1 cellular context compared by ENCODE assay signal in genomic region chr2:62277688-62278087, GRCh38.
TF ChIP-seq lines count a peak whose summit lies in the region.

No MANE protein-coding gene starts in this region.

TF ChIP-seq in GM23338, 12 proteins besides CTCF, POLR2A, EP300 and RAD21 (continued from another document):
- no peak for TF ChIP-seq ZNF462 (CRISPR knock-in tag; IDR thresholded peaks at IDR 0.05)
- no peak for TF ChIP-seq CREB1 (CRISPR knock-in tag; IDR thresholded peaks at IDR 0.05; ENCODE audit: low read depth)
- TF ChIP-seq, protein P1, sequence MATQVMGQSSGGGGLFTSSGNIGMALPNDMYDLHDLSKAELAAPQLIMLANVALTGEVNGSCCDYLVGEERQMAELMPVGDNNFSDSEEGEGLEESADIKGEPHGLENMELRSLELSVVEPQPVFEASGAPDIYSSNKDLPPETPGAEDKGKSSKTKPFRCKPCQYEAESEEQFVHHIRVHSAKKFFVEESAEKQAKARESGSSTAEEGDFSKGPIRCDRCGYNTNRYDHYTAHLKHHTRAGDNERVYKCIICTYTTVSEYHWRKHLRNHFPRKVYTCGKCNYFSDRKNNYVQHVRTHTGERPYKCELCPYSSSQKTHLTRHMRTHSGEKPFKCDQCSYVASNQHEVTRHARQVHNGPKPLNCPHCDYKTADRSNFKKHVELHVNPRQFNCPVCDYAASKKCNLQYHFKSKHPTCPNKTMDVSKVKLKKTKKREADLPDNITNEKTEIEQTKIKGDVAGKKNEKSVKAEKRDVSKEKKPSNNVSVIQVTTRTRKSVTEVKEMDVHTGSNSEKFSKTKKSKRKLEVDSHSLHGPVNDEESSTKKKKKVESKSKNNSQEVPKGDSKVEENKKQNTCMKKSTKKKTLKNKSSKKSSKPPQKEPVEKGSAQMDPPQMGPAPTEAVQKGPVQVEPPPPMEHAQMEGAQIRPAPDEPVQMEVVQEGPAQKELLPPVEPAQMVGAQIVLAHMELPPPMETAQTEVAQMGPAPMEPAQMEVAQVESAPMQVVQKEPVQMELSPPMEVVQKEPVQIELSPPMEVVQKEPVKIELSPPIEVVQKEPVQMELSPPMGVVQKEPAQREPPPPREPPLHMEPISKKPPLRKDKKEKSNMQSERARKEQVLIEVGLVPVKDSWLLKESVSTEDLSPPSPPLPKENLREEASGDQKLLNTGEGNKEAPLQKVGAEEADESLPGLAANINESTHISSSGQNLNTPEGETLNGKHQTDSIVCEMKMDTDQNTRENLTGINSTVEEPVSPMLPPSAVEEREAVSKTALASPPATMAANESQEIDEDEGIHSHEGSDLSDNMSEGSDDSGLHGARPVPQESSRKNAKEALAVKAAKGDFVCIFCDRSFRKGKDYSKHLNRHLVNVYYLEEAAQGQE (IDR thresholded peaks at IDR 0.05; ENCODE audit: unreplicated experiment): no peak
